21 cellular contexts compared by ENCODE assay signal in the genomic region with DNA sequence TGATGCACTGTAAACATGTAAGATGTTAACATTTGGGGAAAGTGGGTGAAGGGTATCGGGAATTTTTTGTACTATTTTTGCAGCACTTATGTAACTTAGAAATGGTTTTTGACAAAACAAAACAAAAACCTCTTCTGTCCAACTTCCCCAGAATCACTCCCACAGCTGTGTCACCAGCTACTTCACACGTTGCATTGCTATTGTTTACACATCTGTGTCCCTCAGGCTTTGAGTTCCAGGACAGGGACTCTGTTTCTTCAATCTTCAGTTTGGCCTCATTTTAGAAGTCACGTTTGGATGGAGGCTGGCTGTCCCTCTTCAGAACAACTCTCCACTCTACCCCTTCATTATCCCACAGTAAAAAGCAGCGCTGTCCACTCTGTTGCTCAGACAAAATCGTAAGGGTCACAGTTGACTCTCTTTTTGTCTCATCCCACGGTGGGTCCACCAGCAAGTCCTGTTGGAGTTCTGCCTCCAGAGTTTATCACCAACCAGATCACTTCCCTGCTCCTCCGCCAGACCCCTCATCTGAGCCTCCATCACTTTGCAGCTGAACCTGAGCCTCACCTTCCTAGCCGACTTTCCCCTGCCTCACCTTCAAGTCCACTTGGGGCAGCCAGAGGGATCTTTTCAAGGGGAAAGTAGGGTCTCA.
"Had no signal": no experiment of that assay in that cellular context is flagged by ENCODE, and none has a peak within 500 bp of the region (broad histone marks: within the 10 kb centered on the region; RNA-seq: fewer than 3 reads in every experiment).

No MANE protein-coding gene starts in this region.

- H3K36me3 Mint-ChIP-seq: natural killer cell had no signal

- H3K4me1 Mint-ChIP-seq: natural killer cell had no signal

- H3K27me3 Mint-ChIP-seq: stimulated activated naive CD8-positive, alpha-beta T cell treated with anti-CD3 and anti-CD28 coated beads, Interleukin-15, Interleukin-2, amounts not matched to agents 100 ng/mL and 50 ng/mL, for 24 hours had no signal

- FAIRE-seq: islet of Langerhans had no signal

- H3K4me3 ChIP-seq: esophagus muscularis mucosa, lower lobe of right lung, SK-N-MC, suprapubic skin, transverse colon had no signal

- H3K27me3 ChIP-seq: esophagus muscularis mucosa, suprapubic skin, transverse colon had no signal

- ATAC-seq: activated T-cell treated with anti-CD3 and anti-CD28 coated beads, Interleukin-2, amount 50 U/mL, for 72 hours; left colon; natural killer cell had no signal

- H3K79me2 ChIP-seq: parathyroid adenoma had no signal

- H3K4me1 ChIP-seq: esophagus muscularis mucosa, parathyroid adenoma, transverse colon had no signal

- H3K36me3 ChIP-seq: brain microvascular endothelial cell, esophagus muscularis mucosa, lower lobe of right lung, suprapubic skin, transverse colon had no signal

- H2AFZ ChIP-seq: parathyroid adenoma had no signal

- H3K27ac ChIP-seq: brain microvascular endothelial cell, esophagus muscularis mucosa, lower lobe of right lung, parathyroid adenoma, SK-N-MC, suprapubic skin, transverse colon had no signal

- H3K9me3 ChIP-seq: esophagus muscularis mucosa, lower lobe of right lung, suprapubic skin, transverse colon had no signal

- H3K27ac Mint-ChIP-seq: activated T-cell treated with anti-CD3 and anti-CD28 coated beads, Interleukin-2, amount 50 U/mL, for 72 hours; natural killer cell; stimulated activated naive CD8-positive, alpha-beta T cell treated with anti-CD3 and anti-CD28 coated beads, Interleukin-15, Interleukin-2, amounts not matched to agents 100 ng/mL and 50 ng/mL, for 24 hours had no signal

- H3K9ac ChIP-seq: parathyroid adenoma had no signal

- H3K9me3 Mint-ChIP-seq: activated T-cell treated with anti-CD3 and anti-CD28 coated beads, Interleukin-2, amount 50 U/mL, for 72 hours; natural killer cell; stimulated activated naive CD8-positive, alpha-beta T cell treated with anti-CD3 and anti-CD28 coated beads, Interleukin-15, Interleukin-2, amounts not matched to agents 100 ng/mL and 50 ng/mL, for 24 hours had no signal

- DNase-seq: activated CD4-positive, alpha-beta T cell treated with anti-CD3 and anti-CD28 coated beads, Interleukin-2, amount 50 U/mL, for 1 hour; activated CD4-positive, CD25-positive, alpha-beta regulatory T cell; activated CD8-positive, alpha-beta memory T cell treated with anti-CD3 and anti-CD28 coated beads, Interleukin-2, amount 50 U/mL, for 4 hours; activated effector memory CD4-positive, alpha-beta T cell treated with anti-CD3 and anti-CD28 coated beads, Interleukin-2, amount 50 U/mL, for 16 hours; activated naive CD4-positive, alpha-beta T cell treated with anti-CD3 and anti-CD28 coated beads, Interleukin-2, amount 50 U/mL, for 16 hours; activated T-cell treated with anti-CD3 and anti-CD28 coated beads, Interleukin-2, amount 50 U/mL, for 72 hours; aorta; brain microvascular endothelial cell; effector memory CD4-positive, alpha-beta T cell; left colon; lower lobe of right lung; natural killer cell; stimulated activated CD4-positive, alpha-beta T cell treated with anti-CD3 and anti-CD28 coated beads, Interleukin-12 subunit alpha, Interleukin-12 subunit beta, amount 100 ng/mL, for 4 hours; stimulated activated CD4-positive, alpha-beta T cell treated with anti-CD3 and anti-CD28 coated beads, Interleukin-1b, Interleukin-23, amount 100 ng/mL, for 48 hours; transverse colon had no signal

- H3K4me3 Mint-ChIP-seq: activated T-cell treated with anti-CD3 and anti-CD28 coated beads, Interleukin-2, amount 50 U/mL, for 72 hours; natural killer cell; stimulated activated naive CD8-positive, alpha-beta T cell treated with anti-CD3 and anti-CD28 coated beads, Interleukin-15, Interleukin-2, amounts not matched to agents 100 ng/mL and 50 ng/mL, for 24 hours had no signal
